ENCODE assay signal across 11 cellular contexts in genomic region chrX:66016905-66017658, GRCh38. TPM values are rescaled to one million over a fixed set of nuclear protein-coding genes. Genes with fewer than 3 reads are reported as not detected.
DNase-seq lines count a peak whose midpoint lies in the region; ATAC-seq, FAIRE-seq and TF ChIP-seq lines count a peak whose summit lies in the region.
"Had no signal": no experiment of that assay in that cellular context is flagged by ENCODE, and none has a peak within 500 bp of the region (broad histone marks: within the 10 kb centered on the region; RNA-seq: fewer than 3 reads in every experiment).

No MANE protein-coding gene starts in this region.

- H3K36me3 Mint-ChIP-seq in T-cell, result no peaks in the 10 kb centered on the region
- H3K36me3 Mint-ChIP-seq: type B pancreatic cell had no signal

- H3K27me3 Mint-ChIP-seq in T-cell, result no peaks in the 10 kb centered on the region
- H3K27me3 Mint-ChIP-seq: type B pancreatic cell had no signal

- intact Hi-C loops in testis (cut with DNase I; ENCODE audit: low total_unique reads), result no loop called here

- WGBS in testis, 2 donors, result 73 to 83% methylated on average over 2 of the region's 2 CpGs

- DNase-seq in GM12891 (ENCODE audit: insufficient read length, low spot score), result no peak
- DNase-seq in T-cell, result no peak
- DNase-seq in pons (ENCODE audit: low spot score), result no peak
- DNase-seq in testis, result no peak
- no peak for DNase-seq in cortex of kidney (lab: John Stamatoyannopoulos, UW)
- DNase-seq in Kasumi-1 (lab: John Stamatoyannopoulos, UW), result no peak
- DNase-seq: activated CD8-positive, alpha-beta memory T cell treated with anti-CD3 and anti-CD28 coated beads, Interleukin-2, amount 50 U/mL, for 4 hours had no signal

- no peak for TF ChIP-seq POLR2A in GM12891 (IDR thresholded peaks at IDR 0.05; ENCODE audit: low read depth, low read length)
- TF ChIP-seq POLR2A in testis (IDR thresholded peaks at IDR 0.05), result no peak

- no peaks in the 10 kb centered on the region for H3K9me3 ChIP-seq in muscle layer of duodenum (ENCODE audit: control insufficient read depth in 1 of 2, low read length in 2 of 2)
- no peaks in the 10 kb centered on the region for H3K9me3 ChIP-seq in testis

- peak overlapping the region; percentile 51 to 81 for H3K27ac Mint-ChIP-seq in T-cell
- H3K27ac Mint-ChIP-seq: type B pancreatic cell had no signal

- TF ChIP-seq CTCF in testis (IDR thresholded peaks at IDR 0.05), result no peak

- CTCF ChIA-PET in T-cell (lab: Charles Lee), result interaction anchor here in 1 of 2 donors (0.9 kb wide), 2 partner anchors 14 to 30 kb away, joined by 3 read pairs; no protein-coding TSS in a partner anchor

- H3K27me3 ChIP-seq in muscle layer of duodenum (ENCODE audit: low read depth, low read length) (no peaks in the 10 kb centered on the region), testis (no peaks in the 10 kb centered on the region)

- H3K36me3 ChIP-seq in muscle layer of duodenum (ENCODE audit: control insufficient read depth in 1 of 2, insufficient read depth in 2 of 2, low read length in 2 of 2), result no peaks in the 10 kb centered on the region
- H3K36me3 ChIP-seq in testis (ENCODE audit: low read depth, missing control alignments), result no peaks in the 10 kb centered on the region

- H3K4me1 ChIP-seq in muscle layer of duodenum (ENCODE audit: control insufficient read depth in 1 of 2, insufficient read depth in 2 of 2, low read length in 2 of 2), result no peaks in the 10 kb centered on the region
- no peaks in the 10 kb centered on the region for H3K4me1 ChIP-seq in testis

- peak overlapping the region in 2 of 3 donors; percentile 57 to 59 for H3K4me3 Mint-ChIP-seq in T-cell
- H3K4me3 Mint-ChIP-seq: type B pancreatic cell had no signal

- peak; percentile 98 for FAIRE-seq in GM12891 (lab: Jason Lieb, UNC)
- FAIRE-seq: islet of Langerhans had no signal

- H3K9me3 Mint-ChIP-seq in T-cell, result no peaks in the 10 kb centered on the region
- H3K9me3 Mint-ChIP-seq: type B pancreatic cell had no signal

- peak overlapping the region; percentile 14 to 39 for H3K4me3 ChIP-seq in muscle layer of duodenum (ENCODE audit: low read depth in 1 of 2, low read length in 2 of 2)
- no peak overlapping the region for H3K4me3 ChIP-seq in testis

- ATAC-seq in GM21390 (IDR thresholded peaks at IDR 0.05; ENCODE audit: unreplicated experiment), result peak; percentile 30
- no peak for ATAC-seq in T-cell (replicated peaks in 1 of 4)

- H3K27ac ChIP-seq in muscle layer of duodenum (ENCODE audit: low read length), result no peak overlapping the region
- H3K27ac ChIP-seq in testis, result no peak overlapping the region

- H3K4me1 Mint-ChIP-seq in T-cell, result peaks cover 88 to 97% (median 94%) of the 10 kb centered on the region in 3 donors

- POLR2A ChIA-PET in T-cell (lab: Charles Lee), result no interaction called here

TF ChIP-seq in GM12891, 5 proteins besides CTCF, POLR2A, EP300 and RAD21:
- TF ChIP-seq POLR2AphosphoS5 (IDR thresholded peaks at IDR 0.05; ENCODE audit: low read depth, low read length) (no peak), POU2F2 (IDR thresholded peaks at IDR 0.05; ENCODE audit: low read depth, low read length) (no peak), SPI1 (IDR thresholded peaks at IDR 0.05; ENCODE audit: low read depth, low read length) (peak; percentile 57)

RNA-seq across cellular contexts. Expression of gene VSIG4, which starts 22.8 kb away (rescaled TPM):
- polyA plus RNA-seq in GM12891 (2012; ENCODE audit: low read depth, missing spikeins), result 0.08 TPM
- total RNA-seq in T-cell (under 1 TPM in 4 of 5 donors, not detected in 1; 0.18 to 0.54 (median 0.45) TPM), testis (10 to 100 TPM in 1 of 2 donors, 1 to 10 TPM in 1; 5.6 to 19.9 TPM)
- polyA plus RNA-seq in testis (ENCODE audit: insufficient read depth, low read depth, low replicate concordance), result 27.4 TPM

Comparison
In these comparisons a context has a peak if more than half of its experiments do, and no peak if none do; other contexts are left out.
1. H3K4me3 ChIP-seq: peak in muscle layer of duodenum (2 of 2); none in testis (0 of 2).
2. RNA of gene VSIG4, which starts 22.8 kb away (total RNA-seq): 5.6 to 19.9 TPM in testis; 0.18 to 0.54 TPM in T-cell; every median in the first group is over 4 times any median in the second.